Comparison of ENCODE assay signal across 13 cellular contexts in the genomic region with DNA sequence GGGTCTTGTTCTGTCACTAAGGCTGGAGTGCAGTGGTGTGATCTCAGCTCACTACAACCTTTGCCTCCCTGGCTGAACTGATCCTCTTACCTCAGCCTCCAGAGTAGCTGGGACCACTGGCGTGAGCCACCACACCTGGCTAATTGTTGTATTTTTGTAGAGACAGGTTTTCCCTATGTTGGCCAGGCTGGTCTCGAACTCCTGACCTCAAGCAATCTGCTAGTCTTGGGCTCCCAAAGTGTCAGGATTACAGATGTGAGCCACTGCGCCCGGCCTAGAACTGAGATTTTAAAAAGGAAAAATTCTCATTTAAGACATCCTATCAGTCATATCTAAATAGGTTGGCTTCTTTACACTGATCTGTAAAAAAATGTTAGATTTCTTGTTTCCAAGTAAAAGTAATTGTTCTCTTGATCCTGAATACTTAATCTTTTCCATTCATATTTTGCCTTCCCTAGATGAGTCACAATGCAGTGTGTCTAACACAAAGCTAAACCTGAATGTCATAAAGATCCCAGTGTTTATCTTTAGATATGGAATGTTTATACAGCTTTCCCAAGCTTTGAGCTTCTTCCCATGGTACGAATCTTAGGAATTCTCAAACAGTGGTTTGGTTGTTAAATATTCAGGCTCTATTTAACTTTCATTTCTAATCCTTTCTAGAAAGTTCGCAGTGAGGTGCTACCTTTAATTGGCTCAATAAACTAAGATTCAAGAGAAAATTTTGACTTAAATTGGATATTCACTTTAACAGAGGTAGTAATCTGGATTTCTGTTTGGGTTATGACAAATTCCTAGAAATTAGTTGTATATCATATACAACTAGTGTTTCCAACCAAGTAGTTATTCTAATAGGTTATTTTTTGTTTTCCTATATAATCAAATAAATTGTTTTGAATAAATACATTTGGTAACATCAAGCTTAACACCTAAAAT. TPM values are rescaled to one million over a fixed set of nuclear protein-coding genes. Genes with fewer than 3 reads are reported as not detected.
DNase-seq lines count a peak whose midpoint lies in the region; ATAC-seq and TF ChIP-seq lines count a peak whose summit lies in the region.
"Had no signal": no experiment of that assay in that cellular context is flagged by ENCODE, and none has a peak within 500 bp of the region (broad histone marks: within the 10 kb centered on the region; RNA-seq: fewer than 3 reads in every experiment).

No MANE protein-coding gene starts in this region.

- no peak overlapping the region for H3K27ac Mint-ChIP-seq in T-helper 17 cell
- H3K27ac Mint-ChIP-seq in stimulated activated memory B cell treated with anti-CD40 and anti-IgM and Interleukin-4, amounts not matched to agents 10 μg/mL and 1 μg/mL and 100 μg/mL, for 72 hours, result no peak overlapping the region
- H3K27ac Mint-ChIP-seq: activated CD4-positive, alpha-beta memory T cell treated with anti-CD3 and anti-CD28 coated beads, Interleukin-2, amount 10 ng/mL, durations not matched to agents 7 days and 5 days; activated naive CD4-positive, alpha-beta T cell treated with anti-CD3 and anti-CD28 coated beads, Interleukin-2, amount 50 U/mL, for 24 hours had no signal

- H3K9me3 ChIP-seq in HAP-1 (no peaks in the 10 kb centered on the region), sigmoid colon (no peaks in the 10 kb centered on the region), T-helper 17 cell (ENCODE audit: control insufficient read depth, low read length, poor library complexity, severe bottlenecking) (no peaks in the 10 kb centered on the region)

- TF ChIP-seq CTCF in fibroblast of pulmonary artery (IDR thresholded peaks at IDR 0.05; ENCODE audit: low read length, missing control alignments), result no peak
- no peak for TF ChIP-seq CTCF in sigmoid colon (IDR thresholded peaks at IDR 0.05)

- intact Hi-C loops in sigmoid colon (cut with DNase I), result loop anchor here (5.0 kb wide), 1 partner anchor 82 kb away; no protein-coding TSS in a partner anchor

- peak overlapping the region; percentile 57 to 68 (median 65) for H3K27ac ChIP-seq in sigmoid colon

- H3K4me1 ChIP-seq in HAP-1, result peaks cover 20% of the 10 kb centered on the region
- H3K4me1 ChIP-seq in sigmoid colon, result peaks cover 0 to 61% (median 36%) of the 10 kb centered on the region in 4 donors

- TF ChIP-seq EP300 in sigmoid colon (IDR thresholded peaks at IDR 0.05), result no peak

- DNase-seq in HAP-1 (ENCODE audit: low spot score in 2 of 2) (peak; percentile 71 to 99), fibroblast of pulmonary artery (ENCODE audit: low read depth) (peak; percentile 76), sigmoid colon (no peak), T-helper 17 cell (no peak), GM19240 (ENCODE audit: insufficient read length, low spot score) (no peak)
- DNase-seq: activated CD4-positive, alpha-beta memory T cell treated with anti-CD3 and anti-CD28 coated beads, Interleukin-2, amount 10 ng/mL, durations not matched to agents 7 days and 5 days; NCI-H1436 treated with DMSO at 0.1 percent for 48 hours; T-helper 1 cell had no signal

- peak; percentile 40 for ATAC-seq in SK-N-SH treated with all-trans-retinoic acid at 6 μM for 48 hours
- no peak for ATAC-seq in T-helper 17 cell
- ATAC-seq in GM21786 (IDR thresholded peaks at IDR 0.05; ENCODE audit: unreplicated experiment), result no peak
- no peak for ATAC-seq in stimulated activated memory B cell treated with anti-CD40 and anti-IgM and Interleukin-4, amounts not matched to agents 10 μg/mL and 1 μg/mL and 100 μg/mL, for 72 hours
- ATAC-seq: GM12878 had no signal

- no peak overlapping the region for H3K4me3 ChIP-seq in HAP-1
- H3K4me3 ChIP-seq in fibroblast of pulmonary artery (replicated peaks; ENCODE audit: low read depth, low read length), result no peak overlapping the region
- no peak overlapping the region for H3K4me3 ChIP-seq in sigmoid colon
- H3K4me3 ChIP-seq: GM12878 had no signal

- H3K36me3 ChIP-seq in HAP-1 (replicated peaks) (no peaks in the 10 kb centered on the region), sigmoid colon (no peaks in the 10 kb centered on the region)

- in situ Hi-C loops in HAP-1 (cut with MboI; ENCODE audit: low sequenced_read_pairs), result no loop called here

- TF ChIP-seq POLR2A in sigmoid colon (IDR thresholded peaks at IDR 0.05), result no peak

- no peaks in the 10 kb centered on the region for H3K36me3 Mint-ChIP-seq in T-helper 17 cell (ENCODE audit: low read depth)
- H3K36me3 Mint-ChIP-seq in stimulated activated memory B cell treated with anti-CD40 and anti-IgM and Interleukin-4, amounts not matched to agents 10 μg/mL and 1 μg/mL and 100 μg/mL, for 72 hours, result no peaks in the 10 kb centered on the region
- H3K36me3 Mint-ChIP-seq: activated naive CD4-positive, alpha-beta T cell treated with anti-CD3 and anti-CD28 coated beads, Interleukin-2, amount 50 U/mL, for 24 hours had no signal

- peaks cover 3% of the 10 kb centered on the region for H3K4me1 Mint-ChIP-seq in T-helper 17 cell
- H3K4me1 Mint-ChIP-seq in stimulated activated memory B cell treated with anti-CD40 and anti-IgM and Interleukin-4, amounts not matched to agents 10 μg/mL and 1 μg/mL and 100 μg/mL, for 72 hours, result peaks cover 5% of the 10 kb centered on the region
- H3K4me1 Mint-ChIP-seq: activated CD4-positive, alpha-beta memory T cell treated with anti-CD3 and anti-CD28 coated beads, Interleukin-2, amount 10 ng/mL, durations not matched to agents 7 days and 5 days; activated naive CD4-positive, alpha-beta T cell treated with anti-CD3 and anti-CD28 coated beads, Interleukin-2, amount 50 U/mL, for 24 hours had no signal

- peaks cover 48% of the 10 kb centered on the region for H3K27me3 Mint-ChIP-seq in T-helper 17 cell
- peaks cover 33% of the 10 kb centered on the region for H3K27me3 Mint-ChIP-seq in stimulated activated memory B cell treated with anti-CD40 and anti-IgM and Interleukin-4, amounts not matched to agents 10 μg/mL and 1 μg/mL and 100 μg/mL, for 72 hours

- H3K4me3 Mint-ChIP-seq in T-helper 17 cell, result no peak overlapping the region
- no peak overlapping the region for H3K4me3 Mint-ChIP-seq in stimulated activated memory B cell treated with anti-CD40 and anti-IgM and Interleukin-4, amounts not matched to agents 10 μg/mL and 1 μg/mL and 100 μg/mL, for 72 hours
- H3K4me3 Mint-ChIP-seq: activated CD4-positive, alpha-beta memory T cell treated with anti-CD3 and anti-CD28 coated beads, Interleukin-2, amount 10 ng/mL, durations not matched to agents 7 days and 5 days; activated naive CD4-positive, alpha-beta T cell treated with anti-CD3 and anti-CD28 coated beads, Interleukin-2, amount 50 U/mL, for 24 hours had no signal

- WGBS in sigmoid colon, 2 donors, result 37 to 69% methylated on average over 6 of the region's 6 CpGs

- H3K27me3 ChIP-seq in HAP-1 (ENCODE audit: low read depth), result no peaks in the 10 kb centered on the region
- H3K27me3 ChIP-seq in sigmoid colon, result no peaks in the 10 kb centered on the region

- H3K9me3 Mint-ChIP-seq in stimulated activated memory B cell treated with anti-CD40 and anti-IgM and Interleukin-4, amounts not matched to agents 10 μg/mL and 1 μg/mL and 100 μg/mL, for 72 hours, result no peaks in the 10 kb centered on the region
- H3K9me3 Mint-ChIP-seq: activated CD4-positive, alpha-beta memory T cell treated with anti-CD3 and anti-CD28 coated beads, Interleukin-2, amount 10 ng/mL, durations not matched to agents 7 days and 5 days; activated naive CD4-positive, alpha-beta T cell treated with anti-CD3 and anti-CD28 coated beads, Interleukin-2, amount 50 U/mL, for 24 hours had no signal

TF ChIP-seq in SK-N-SH treated with all-trans-retinoic acid at 6 μM for 48 hours, 23 proteins besides CTCF, POLR2A, EP300 and RAD21:
- peak; percentile 70 for TF ChIP-seq ISL1 (CRISPR knock-in tag; IDR thresholded peaks at IDR 0.05)
- no peak for TF ChIP-seq ESRRG (CRISPR knock-in tag; IDR thresholded peaks at IDR 0.05)
- TF ChIP-seq, protein P1, sequence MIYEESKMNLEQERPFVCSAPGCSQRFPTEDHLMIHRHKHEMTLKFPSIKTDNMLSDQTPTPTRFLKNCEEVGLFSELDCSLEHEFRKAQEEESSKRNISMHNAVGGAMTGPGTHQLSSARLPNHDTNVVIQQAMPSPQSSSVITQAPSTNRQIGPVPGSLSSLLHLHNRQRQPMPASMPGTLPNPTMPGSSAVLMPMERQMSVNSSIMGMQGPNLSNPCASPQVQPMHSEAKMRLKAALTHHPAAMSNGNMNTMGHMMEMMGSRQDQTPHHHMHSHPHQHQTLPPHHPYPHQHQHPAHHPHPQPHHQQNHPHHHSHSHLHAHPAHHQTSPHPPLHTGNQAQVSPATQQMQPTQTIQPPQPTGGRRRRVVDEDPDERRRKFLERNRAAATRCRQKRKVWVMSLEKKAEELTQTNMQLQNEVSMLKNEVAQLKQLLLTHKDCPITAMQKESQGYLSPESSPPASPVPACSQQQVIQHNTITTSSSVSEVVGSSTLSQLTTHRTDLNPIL (CRISPR knock-in tag; IDR thresholded peaks at IDR 0.05; ENCODE audit: low read depth), result no peak; the same call in 1 of the 2 replicates
- TF ChIP-seq TOX (CRISPR knock-in tag; IDR thresholded peaks at IDR 0.05; ENCODE audit: borderline replicate concordance), result 0 out of 2 replicates have a peak, but pooled peaks have one; percentile 34
- peak; percentile 50; the same call in 1 of the 2 replicates for TF ChIP-seq OSR1 (CRISPR knock-in tag; IDR thresholded peaks at IDR 0.05)
- TF ChIP-seq ZC3H10 (CRISPR knock-in tag; IDR thresholded peaks at IDR 0.05), result peak; percentile 37; the same call in 1 of the 2 replicates

RNA-seq across cellular contexts. Expression of a gene that starts 12.1 kb away (rescaled TPM):
- 100 to 1,000 TPM; 161 to 246 (median 185) TPM for total RNA-seq in sigmoid colon
- 100 to 1,000 TPM in 1 of 3 donors, 10 to 100 TPM in 2; 16.9 to 103 (median 22.8) TPM for polyA plus RNA-seq in sigmoid colon
- total RNA-seq in T-helper 17 cell, result not detected
- total RNA-seq: activated CD4-positive, alpha-beta memory T cell treated with anti-CD3 and anti-CD28 coated beads, Interleukin-2, amount 10 ng/mL, durations not matched to agents 7 days and 5 days had no signal

Comparison
In these comparisons a context has a peak if more than half of its experiments do, and no peak if none do; other contexts are left out.
1. DNase-seq: peak in HAP-1 (2 of 2) and fibroblast of pulmonary artery (single experiment); none in sigmoid colon (single experiment), T-helper 17 cell (0 of 3) and GM19240 (single experiment).
2. RNA of a gene that starts 12.1 kb away (total RNA-seq): 161 to 246 TPM in sigmoid colon; not detected in T-helper 17 cell; every median in the first group is over 100 times any median in the second.